Comparison of ENCODE assay signal across 8 cellular contexts in genomic region chr11:113773092-113773415, GRCh38. TPM values are rescaled to one million over a fixed set of nuclear protein-coding genes. Genes with fewer than 3 reads are reported as not detected.
DNase-seq lines count a peak whose midpoint lies in the region; ATAC-seq, FAIRE-seq and TF ChIP-seq lines count a peak whose summit lies in the region.

No MANE protein-coding gene starts in this region.

- H3K27me3 ChIP-seq in astrocyte (ENCODE audit: insufficient read depth, low read length) (peaks cover 9% of the 10 kb centered on the region), subcutaneous abdominal adipose tissue (ENCODE audit: control insufficient read depth in 5 of 5, insufficient read depth in 4 of 5, low read length in 5 of 5) (no peaks in the 10 kb centered on the region)

- no peaks in the 10 kb centered on the region for H3K27me3 Mint-ChIP-seq in astrocyte (ENCODE audit: low read depth, unreplicated experiment)

- H3K4me1 Mint-ChIP-seq in astrocyte (ENCODE audit: low read depth, unreplicated experiment) = peaks cover 15% of the 10 kb centered on the region

- peaks cover 7% of the 10 kb centered on the region for H3K4me1 ChIP-seq in astrocyte (ENCODE audit: insufficient read depth, low read length)
- H3K4me1 ChIP-seq in subcutaneous abdominal adipose tissue (ENCODE audit: control insufficient read depth in 5 of 5, insufficient read depth in 5 of 5, low read length in 5 of 5) = peaks cover 0 to 16% (median 14%) of the 10 kb centered on the region in 5 donors

- no peak for ATAC-seq in GM21717 (IDR thresholded peaks at IDR 0.05; ENCODE audit: unreplicated experiment)

- TF ChIP-seq CTCF in astrocyte (IDR thresholded peaks at IDR 0.05; ENCODE audit: insufficient read depth, low read depth, low read length) = no peak

- peak overlapping the region; percentile 95 for H3K4me3 ChIP-seq in Jurkat, Clone E6-1 (ENCODE audit: low read length)
- H3K4me3 ChIP-seq in astrocyte (ENCODE audit: insufficient read depth, low read depth, low read length) = peak overlapping the region; percentile 95
- peak overlapping the region; percentile 86 to 99 (median 95) for H3K4me3 ChIP-seq in subcutaneous abdominal adipose tissue (ENCODE audit: low read depth in 1 of 5, low read length in 5 of 5)

- peak overlapping the region; percentile 92 for H2AFZ ChIP-seq in astrocyte (ENCODE audit: low read depth, low read length)

- H3K9me3 ChIP-seq in astrocyte (ENCODE audit: insufficient read depth, low read depth, low read length) = no peaks in the 10 kb centered on the region
- H3K9me3 ChIP-seq in subcutaneous abdominal adipose tissue (ENCODE audit: control insufficient read depth in 5 of 5, low read length in 5 of 5) = no peaks in the 10 kb centered on the region

- H3K9ac ChIP-seq in astrocyte (ENCODE audit: low read length) = peak overlapping the region; percentile 100
- H3K9ac ChIP-seq in subcutaneous abdominal adipose tissue (ENCODE audit: low read length in 5 of 5) = peak overlapping the region; percentile 93 to 99 (median 97)

- peak overlapping the region; percentile 87 for H3K4me2 ChIP-seq in astrocyte (ENCODE audit: low read length)

- peaks cover 3% of the 10 kb centered on the region for H4K20me1 ChIP-seq in astrocyte (ENCODE audit: insufficient read depth, low read length)

- peak overlapping the region; percentile 99 for H3K4me3 Mint-ChIP-seq in astrocyte (ENCODE audit: unreplicated experiment)

- H3K36me3 ChIP-seq in astrocyte (ENCODE audit: insufficient read depth, low read length) = peaks cover 2% of the 10 kb centered on the region
- peaks cover 4 to 10% (median 8%) of the 10 kb centered on the region in 5 donors for H3K36me3 ChIP-seq in subcutaneous abdominal adipose tissue (ENCODE audit: control insufficient read depth in 5 of 5, insufficient read depth in 5 of 5, low read length in 5 of 5)

- FAIRE-seq in astrocyte (lab: Jason Lieb, UNC) = no peak

- peak overlapping the region; percentile 97 for H3K27ac Mint-ChIP-seq in astrocyte (ENCODE audit: unreplicated experiment)

- peak overlapping the region; percentile 89 for H3K27ac ChIP-seq in astrocyte (ENCODE audit: low read depth, low read length)
- H3K27ac ChIP-seq in subcutaneous abdominal adipose tissue (ENCODE audit: low read depth, low read length) = peak overlapping the region; percentile 85

- DNase-seq in DMS53 (lab: John Stamatoyannopoulos, UW) (peak; percentile 65), DMS53 treated with DMSO at 0.1 percent for 48 hours (lab: John Stamatoyannopoulos, UW; ENCODE audit: unreplicated experiment) (no peak), astrocyte (ENCODE audit: low read depth) (peak; percentile 37), islet precursor cell (peak; percentile 77), COLO829 (ENCODE audit: low spot score) (no peak)
- DNase-seq in Jurkat, Clone E6-1 (ENCODE audit: low read depth, low spot score) = no peak

- peaks cover 2% of the 10 kb centered on the region for H3K36me3 Mint-ChIP-seq in astrocyte (ENCODE audit: low read depth, unreplicated experiment)

- H3K79me2 ChIP-seq in astrocyte (ENCODE audit: insufficient read depth, low read length) = peaks cover 43% of the 10 kb centered on the region

- H3K9me3 Mint-ChIP-seq in astrocyte (ENCODE audit: unreplicated experiment) = no peaks in the 10 kb centered on the region

RNA-seq across cellular contexts. Expression of gene ZW10, which starts 0.4 kb away (rescaled TPM):
- polyA plus RNA-seq in Jurkat, Clone E6-1 (2012; ENCODE audit: insufficient read depth, insufficient read length) = 33.2 TPM
- total RNA-seq in astrocyte = 16.6 and 17.9 TPM in 2 replicates

RNA-seq across cellular contexts. Expression of gene CLDN25, which starts 6.5 kb away (rescaled TPM):
- polyA plus RNA-seq in Jurkat, Clone E6-1 (2012; ENCODE audit: insufficient read depth, insufficient read length) = not detected
- not detected in 2 replicates for total RNA-seq in astrocyte

Comparison
In these comparisons a context has a peak if more than half of its experiments do, and no peak if none do; other contexts are left out.
1. DNase-seq: peak in DMS53 (single experiment), astrocyte (single experiment) and islet precursor cell (single experiment); none in DMS53 treated with DMSO at 0.1 percent for 48 hours (single experiment), Jurkat, Clone E6-1 (single experiment) and COLO829 (single experiment).
2. Peak in every context shown above with its lines, with median percentiles within 50 percentile points of each other: H3K4me3 ChIP-seq.